In genomic region chrX:136166221-136166855, GRCh38 we compare ENCODE assay signal across 11 cellular contexts. TPM values are rescaled to one million over a fixed set of nuclear protein-coding genes. Genes with fewer than 3 reads are reported as not detected.
A peak's percentile ranks its signal among the peaks of the same experiment; 100 is the strongest.
DNase-seq lines count a peak whose midpoint lies in the region; ATAC-seq, FAIRE-seq and TF ChIP-seq lines count a peak whose summit lies in the region.
"Had no signal": no experiment of that assay in that cellular context is flagged by ENCODE, and none has a peak within 500 bp of the region (broad histone marks: within the 10 kb centered on the region; RNA-seq: fewer than 3 reads in every experiment).

No MANE protein-coding gene starts in this region.

- no peaks in the 10 kb centered on the region for H3K9me1 ChIP-seq in endothelial cell of umbilical vein (replicated peaks; ENCODE audit: control insufficient read depth, extremely low read depth, insufficient read depth, low read length)

- CTCF ChIA-PET in Calu3 (lab: Charles Lee), result interaction anchor here (1.0 to 1.4 kb wide), 3 partner anchors 37 to 138 kb away, joined by 3 to 8 read pairs (median 4); no protein-coding TSS in a partner anchor
- CTCF ChIA-PET in endothelial cell of umbilical vein (lab: Charles Lee), result interaction anchor here (0.8 to 6.9 kb wide), 17 partner anchors 10 to 412 kb away, joined by 3 to 98 read pairs (median 4); no protein-coding TSS in a partner anchor

- POLR2A ChIA-PET in endothelial cell of umbilical vein (lab: Charles Lee), result no interaction called here

- H3K9ac ChIP-seq in endothelial cell of umbilical vein (replicated peaks; ENCODE audit: extremely low read depth, insufficient read depth, low read length), result no peak overlapping the region

- H3K36me3 ChIP-seq in endothelial cell of umbilical vein (ENCODE audit: control insufficient read depth in 2 of 2, extremely low read depth in 1 of 2, insufficient read depth in 2 of 2, low read length in 2 of 2) (no peaks in the 10 kb centered on the region), mucosa of descending colon (ENCODE audit: low read depth) (no peaks in the 10 kb centered on the region)

- no peak for TF ChIP-seq CTCF in Calu3 (IDR thresholded peaks at IDR 0.05; ENCODE audit: unreplicated experiment)
- peak; percentile 14 to 24 for TF ChIP-seq CTCF in endothelial cell of umbilical vein (IDR thresholded peaks at IDR 0.05; ENCODE audit: extremely low read depth in 1 of 2, insufficient read depth in 1 of 2, low read depth in 1 of 2, low read length in 2 of 2)
- TF ChIP-seq CTCF in mucosa of descending colon (IDR thresholded peaks at IDR 0.05), result no peak

- no peak overlapping the region for H3K4me3 Mint-ChIP-seq in Calu3 (ENCODE audit: low read depth, unreplicated experiment)
- H3K4me3 Mint-ChIP-seq in activated T-helper 1 cell treated with anti-CD3 and anti-CD28 coated beads, Interleukin-12 subunit alpha, Interleukin-12 subunit beta, Interleukin-2, Interleukin-4 antibody, amounts not matched to agents 30 ng/mL and 10 ng/mL and 1 ng/mL, durations not matched to agents 14 hours and 24 hours and 36 hours, result no peak overlapping the region

- H4K20me1 ChIP-seq in endothelial cell of umbilical vein (replicated peaks; ENCODE audit: control insufficient read depth, extremely low read depth, insufficient read depth, low read length), result no peaks in the 10 kb centered on the region

- no peak overlapping the region for H3K4me2 ChIP-seq in endothelial cell of umbilical vein (ENCODE audit: insufficient read depth, low read length)

- no peaks in the 10 kb centered on the region for H3K36me3 Mint-ChIP-seq in Calu3 (ENCODE audit: insufficient read depth, unreplicated experiment)
- H3K36me3 Mint-ChIP-seq in activated T-helper 1 cell treated with anti-CD3 and anti-CD28 coated beads, Interleukin-12 subunit alpha, Interleukin-12 subunit beta, Interleukin-2, Interleukin-4 antibody, amounts not matched to agents 30 ng/mL and 10 ng/mL and 1 ng/mL, durations not matched to agents 14 hours and 24 hours and 36 hours (ENCODE audit: low read depth), result no peaks in the 10 kb centered on the region

- H3K9me3 ChIP-seq in endothelial cell of umbilical vein (replicated peaks; ENCODE audit: control insufficient read depth, insufficient read depth, low read length) (no peaks in the 10 kb centered on the region), mucosa of descending colon (no peaks in the 10 kb centered on the region)

- TF ChIP-seq POLR2A in endothelial cell of umbilical vein (IDR thresholded peaks at IDR 0.05; ENCODE audit: low read depth, low read length), result no peak

- no TSS peak for BruUV-seq in Calu3 (replicated peaks; lab: Mats Ljungman, UMichigan)
- BruUV-seq in endothelial cell of umbilical vein (replicated peaks; lab: Mats Ljungman, UMichigan), result no TSS peak

- DNase-seq in Calu3 (peak; percentile 9), MV-4-11 (lab: John Stamatoyannopoulos, UW) (peak; percentile 23), endothelial cell of umbilical vein (ENCODE audit: low read depth, low spot score) (no peak), mucosa of descending colon (no peak), NCI-H1092 treated with DMSO at 0.1 percent for 48 hours (lab: John Stamatoyannopoulos, UW) (no peak)
- DNase-seq in NK-92 treated with Interleukin-12 subunit alpha and Interleukin-12 subunit beta, amount 100 ng/mL, for 24 hours (lab: John Stamatoyannopoulos, UW), result no peak
- DNase-seq in activated T-helper 1 cell treated with anti-CD3 and anti-CD28 coated beads, Interleukin-12 subunit alpha, Interleukin-12 subunit beta, Interleukin-2, Interleukin-4 antibody, amounts not matched to agents 30 ng/mL and 10 ng/mL and 1 ng/mL, durations not matched to agents 14 hours and 24 hours and 36 hours (ENCODE audit: low spot score), result no peak
- DNase-seq: effector CD8-positive, alpha-beta T cell; H7; NCI-H1930 had no signal

- H3K4me1 ChIP-seq in endothelial cell of umbilical vein (ENCODE audit: control insufficient read depth, extremely low read depth, insufficient read depth, low read length) (peaks cover 19% of the 10 kb centered on the region), mucosa of descending colon (ENCODE audit: low read depth) (no peaks in the 10 kb centered on the region)

- H3K27ac Mint-ChIP-seq in Calu3 (ENCODE audit: unreplicated experiment), result no peak overlapping the region
- no peak overlapping the region for H3K27ac Mint-ChIP-seq in activated T-helper 1 cell treated with anti-CD3 and anti-CD28 coated beads, Interleukin-12 subunit alpha, Interleukin-12 subunit beta, Interleukin-2, Interleukin-4 antibody, amounts not matched to agents 30 ng/mL and 10 ng/mL and 1 ng/mL, durations not matched to agents 14 hours and 24 hours and 36 hours

- FAIRE-seq in endothelial cell of umbilical vein (lab: Jason Lieb, UNC), result peak; percentile 77

- H3K9me3 Mint-ChIP-seq in Calu3 (ENCODE audit: low read depth, unreplicated experiment), result no peaks in the 10 kb centered on the region
- H3K9me3 Mint-ChIP-seq in activated T-helper 1 cell treated with anti-CD3 and anti-CD28 coated beads, Interleukin-12 subunit alpha, Interleukin-12 subunit beta, Interleukin-2, Interleukin-4 antibody, amounts not matched to agents 30 ng/mL and 10 ng/mL and 1 ng/mL, durations not matched to agents 14 hours and 24 hours and 36 hours, result no peaks in the 10 kb centered on the region

- no peak overlapping the region for H3K27ac ChIP-seq in endothelial cell of umbilical vein (ENCODE audit: insufficient read depth, low read depth, low read length)

- dilution Hi-C loops in endothelial cell of umbilical vein (cut with MboI; ENCODE audit: extremely low pct_ligation_motif_present, low sequenced_read_pairs), result no loop called here

- ATAC-seq in mucosa of descending colon (peak; percentile 20), HG02885 (IDR thresholded peaks at IDR 0.05; ENCODE audit: poor library complexity, unreplicated experiment) (no peak)

- no peaks in the 10 kb centered on the region for H3K27me3 ChIP-seq in endothelial cell of umbilical vein (ENCODE audit: control insufficient read depth in 2 of 2, insufficient read depth in 2 of 2, low read length in 2 of 2)

- H3K27me3 Mint-ChIP-seq in Calu3 (ENCODE audit: unreplicated experiment), result peaks cover 59% of the 10 kb centered on the region
- no peaks in the 10 kb centered on the region for H3K27me3 Mint-ChIP-seq in activated T-helper 1 cell treated with anti-CD3 and anti-CD28 coated beads, Interleukin-12 subunit alpha, Interleukin-12 subunit beta, Interleukin-2, Interleukin-4 antibody, amounts not matched to agents 30 ng/mL and 10 ng/mL and 1 ng/mL, durations not matched to agents 14 hours and 24 hours and 36 hours (ENCODE audit: insufficient read depth)

- no peaks in the 10 kb centered on the region for H3K79me2 ChIP-seq in endothelial cell of umbilical vein (ENCODE audit: control insufficient read depth, insufficient read depth, low read length)

- intact Hi-C loops in Calu3 (cut with micrococcal nuclease; ENCODE audit: unreplicated experiment) (loop anchor here (1.0 to 10.0 kb wide), 3 partner anchors 36 to 318 kb away; partner anchors contain the start of gene BRS3), endothelial cell of umbilical vein (cut with micrococcal nuclease) (no loop called here), mucosa of descending colon (cut with DNase I, micrococcal nuclease) (loop anchor here in 1 of 2 donors (5.0 kb wide), 1 partner anchor 41 kb away; no protein-coding TSS in a partner anchor)
- intact Hi-C loops in activated T-helper 1 cell treated with anti-CD3 and anti-CD28 coated beads, Interleukin-12 subunit alpha, Interleukin-12 subunit beta, Interleukin-2, Interleukin-4 antibody, amounts not matched to agents 30 ng/mL and 10 ng/mL and 1 ng/mL, durations not matched to agents 14 hours and 24 hours and 36 hours (cut with micrococcal nuclease), result loop anchor here (2.0 kb wide), 1 partner anchor 102 kb away; no protein-coding TSS in a partner anchor

- H3K4me3 ChIP-seq in endothelial cell of umbilical vein (replicated peaks in 1 of 3; ENCODE audit: insufficient read depth in 1 of 3, low read depth in 1 of 3, low read length in 3 of 3) (no peak overlapping the region), mucosa of descending colon (no peak overlapping the region)

- peaks cover 9% of the 10 kb centered on the region for H3K4me1 Mint-ChIP-seq in Calu3 (ENCODE audit: low read depth, unreplicated experiment)
- H3K4me1 Mint-ChIP-seq in activated T-helper 1 cell treated with anti-CD3 and anti-CD28 coated beads, Interleukin-12 subunit alpha, Interleukin-12 subunit beta, Interleukin-2, Interleukin-4 antibody, amounts not matched to agents 30 ng/mL and 10 ng/mL and 1 ng/mL, durations not matched to agents 14 hours and 24 hours and 36 hours (ENCODE audit: low read depth), result no peaks in the 10 kb centered on the region

- H2AFZ ChIP-seq in endothelial cell of umbilical vein (ENCODE audit: low read depth, low read length), result no peak overlapping the region

TF ChIP-seq in endothelial cell of umbilical vein, 7 proteins besides CTCF, POLR2A, EP300 and RAD21 (continues in another document):
- no peak for TF ChIP-seq POLR2AphosphoS5 (IDR thresholded peaks at IDR 0.05; ENCODE audit: insufficient read depth, low read depth, low read length)
- no peak for TF ChIP-seq MYC (IDR thresholded peaks at IDR 0.05; ENCODE audit: low read depth, low read length)
- TF ChIP-seq EZH2 (IDR thresholded peaks at IDR 0.05; ENCODE audit: borderline replicate concordance, low read depth, low read length, severe bottlenecking), result no peak
- TF ChIP-seq GATA2 (IDR thresholded peaks at IDR 0.05; ENCODE audit: insufficient read depth, insufficient read length, low read depth, low read length), result no peak
- no peak for TF ChIP-seq MAX (IDR thresholded peaks at IDR 0.05; ENCODE audit: insufficient read depth, insufficient read length)
- TF ChIP-seq JUN (IDR thresholded peaks at IDR 0.05; ENCODE audit: borderline replicate concordance, insufficient read depth, insufficient read length, low read depth), result no peak

RNA-seq across cellular contexts. Expression of gene FHL1, which starts 19.0 kb away (rescaled TPM):
- 0.54 and 0.73 TPM in 2 replicates for total RNA-seq in Calu3 (2022)
- 59.4 and 73.2 TPM in 2 replicates for total RNA-seq in endothelial cell of umbilical vein
- polyA plus RNA-seq in endothelial cell of umbilical vein, result 48.1 and 50.6 TPM in 2 replicates
- polyA plus RNA-seq in endothelial cell of umbilical vein (2011; cell fraction: cytosol; rRNA removed), result 58.2 and 63.5 TPM in 2 replicates
- polyA plus RNA-seq in endothelial cell of umbilical vein (2011; cell fraction: nucleus; rRNA removed), result 89.8 and 89.9 TPM in 2 replicates
- 57.6 and 72.4 TPM in 2 replicates for polyA plus RNA-seq in endothelial cell of umbilical vein (2012)
- 71.9 and 75.7 TPM in 2 replicates for polyA minus RNA-seq in endothelial cell of umbilical vein
- polyA minus RNA-seq in endothelial cell of umbilical vein (2011; cell fraction: cytosol; rRNA and poly(A)+ RNA removed), result 46.4 TPM
- 27.7 and 37.5 TPM in 2 replicates for polyA minus RNA-seq in endothelial cell of umbilical vein (2011; cell fraction: nucleus; rRNA and poly(A)+ RNA removed)
- 100 to 1,000 TPM in 1 of 3 donors, 10 to 100 TPM in 2; 36.8 to 472 (median 53.2) TPM for total RNA-seq in mucosa of descending colon
- 8.5 and 8.7 TPM in 2 replicates for total RNA-seq in activated T-helper 1 cell treated with anti-CD3 and anti-CD28 coated beads, Interleukin-12 subunit alpha, Interleukin-12 subunit beta, Interleukin-2, Interleukin-4 antibody, amounts not matched to agents 30 ng/mL and 10 ng/mL and 1 ng/mL, durations not matched to agents 14 hours and 24 hours and 36 hours

Comparison
In these comparisons a context has a peak if more than half of its experiments do, and no peak if none do; other contexts are left out.
1. DNase-seq: peak in Calu3 (single experiment) and MV-4-11 (single experiment); none in endothelial cell of umbilical vein (single experiment), mucosa of descending colon (0 of 3), NK-92 treated with Interleukin-12 subunit alpha and Interleukin-12 subunit beta, amount 100 ng/mL, for 24 hours (single experiment), NCI-H1092 treated with DMSO at 0.1 percent for 48 hours (single experiment) and activated T-helper 1 cell treated with anti-CD3 and anti-CD28 coated beads, Interleukin-12 subunit alpha, Interleukin-12 subunit beta, Interleukin-2, Interleukin-4 antibody, amounts not matched to agents 30 ng/mL and 10 ng/mL and 1 ng/mL, durations not matched to agents 14 hours and 24 hours and 36 hours (single experiment).
2. CTCF ChIP-seq: peak in endothelial cell of umbilical vein (2 of 2); none in Calu3 (single experiment) and mucosa of descending colon (single experiment).